ENCODE assay signal across 8 cellular contexts in genomic region chr17:8153550-8153956, GRCh38. TPM values are rescaled to one million over a fixed set of nuclear protein-coding genes. Genes with fewer than 3 reads are reported as not detected.
DNase-seq lines count a peak whose midpoint lies in the region; TF ChIP-seq lines count a peak whose summit lies in the region.

No MANE protein-coding gene starts in this region.

- peak in 4 of 5 donors; percentile 35 to 71 (median 38) for DNase-seq in CD4-positive, alpha-beta memory T cell
- DNase-seq in Kasumi-1 (lab: John Stamatoyannopoulos, UW) = peak; percentile 7 to 10
- no peak for DNase-seq in activated T-helper 1 cell treated with anti-CD3 and anti-CD28 coated beads, Interleukin-12 subunit alpha, Interleukin-12 subunit beta, Interleukin-2, Interleukin-4 antibody, amounts not matched to agents 30 ng/mL and 10 ng/mL and 1 ng/mL, durations not matched to agents 14 hours and 24 hours and 36 hours (ENCODE audit: low spot score)
- DNase-seq in fibroblast of villous mesenchyme (ENCODE audit: low read depth) = peak; percentile 96
- DNase-seq in neural crest cell (ENCODE audit: low read depth, low spot score) = no peak
- DNase-seq in ureter (ENCODE audit: low spot score) = peak; percentile 92
- no peak for DNase-seq in DMS153 (lab: John Stamatoyannopoulos, UW)
- no peak for DNase-seq in activated CD4-positive, CD25-positive, alpha-beta regulatory T cell (lab: John Stamatoyannopoulos, UW)

- no peak overlapping the region for H3K27ac Mint-ChIP-seq in CD4-positive, alpha-beta memory T cell
- H3K27ac Mint-ChIP-seq in activated T-helper 1 cell treated with anti-CD3 and anti-CD28 coated beads, Interleukin-12 subunit alpha, Interleukin-12 subunit beta, Interleukin-2, Interleukin-4 antibody, amounts not matched to agents 30 ng/mL and 10 ng/mL and 1 ng/mL, durations not matched to agents 14 hours and 24 hours and 36 hours = peak overlapping the region; percentile 98
- peak overlapping the region; percentile 89 for H3K27ac Mint-ChIP-seq in neural crest cell (ENCODE audit: unreplicated experiment)

- H3K9me3 ChIP-seq in CD4-positive, alpha-beta memory T cell (ENCODE audit: control insufficient read depth in 1 of 2, low read length in 2 of 2) = no peaks in the 10 kb centered on the region

- H3K4me3 ChIP-seq in CD4-positive, alpha-beta memory T cell (ENCODE audit: low read length in 2 of 2) = no peak overlapping the region
- H3K4me3 ChIP-seq in fibroblast of villous mesenchyme (ENCODE audit: low read depth, low read length) = peak overlapping the region; percentile 67

- peaks cover 30 to 61% (median 38%) of the 10 kb centered on the region in 4 donors for H3K4me1 Mint-ChIP-seq in CD4-positive, alpha-beta memory T cell
- peaks cover 40% of the 10 kb centered on the region for H3K4me1 Mint-ChIP-seq in activated T-helper 1 cell treated with anti-CD3 and anti-CD28 coated beads, Interleukin-12 subunit alpha, Interleukin-12 subunit beta, Interleukin-2, Interleukin-4 antibody, amounts not matched to agents 30 ng/mL and 10 ng/mL and 1 ng/mL, durations not matched to agents 14 hours and 24 hours and 36 hours (ENCODE audit: low read depth)
- H3K4me1 Mint-ChIP-seq in neural crest cell = peaks cover 8% of the 10 kb centered on the region

- intact Hi-C loops in CD4-positive, alpha-beta memory T cell (cut with micrococcal nuclease) = no loop called here
- intact Hi-C loops in activated T-helper 1 cell treated with anti-CD3 and anti-CD28 coated beads, Interleukin-12 subunit alpha, Interleukin-12 subunit beta, Interleukin-2, Interleukin-4 antibody, amounts not matched to agents 30 ng/mL and 10 ng/mL and 1 ng/mL, durations not matched to agents 14 hours and 24 hours and 36 hours (cut with micrococcal nuclease) = loop anchor here (5.0 to 10.0 kb wide), 4 partner anchors 266 to 1139 kb away; partner anchors contain the start of genes CHD3, MPDU1, RNASEK and TP53

- H3K9me3 Mint-ChIP-seq in CD4-positive, alpha-beta memory T cell = peaks cover 0 to 14% (median 0%) of the 10 kb centered on the region in 8 donors
- H3K9me3 Mint-ChIP-seq in activated T-helper 1 cell treated with anti-CD3 and anti-CD28 coated beads, Interleukin-12 subunit alpha, Interleukin-12 subunit beta, Interleukin-2, Interleukin-4 antibody, amounts not matched to agents 30 ng/mL and 10 ng/mL and 1 ng/mL, durations not matched to agents 14 hours and 24 hours and 36 hours = no peaks in the 10 kb centered on the region
- H3K9me3 Mint-ChIP-seq in neural crest cell = no peaks in the 10 kb centered on the region

- no peaks in the 10 kb centered on the region for H3K27me3 ChIP-seq in CD4-positive, alpha-beta memory T cell (ENCODE audit: insufficient read depth, low read length)

- CTCF ChIA-PET in CD4-positive, alpha-beta memory T cell (lab: Charles Lee; ENCODE audit: partially characterized antibody) = interaction anchor here (1.6 to 7.7 kb wide), 3 partner anchors 14 to 34 kb away, joined by 4 to 93 read pairs (median 7); no protein-coding TSS in a partner anchor

- TF ChIP-seq CTCF in fibroblast of villous mesenchyme (IDR thresholded peaks at IDR 0.05; ENCODE audit: insufficient read depth, low read depth, low read length) (no peak), neural crest cell (conservative IDR thresholded peaks at IDR 0.05) (no peak)

- peaks cover 24% of the 10 kb centered on the region for H3K36me3 ChIP-seq in CD4-positive, alpha-beta memory T cell (ENCODE audit: insufficient read depth, low read length)

- POLR2A ChIA-PET in CD4-positive, alpha-beta memory T cell (lab: Charles Lee; ENCODE audit: partially characterized antibody) = interaction anchor here (0.9 to 23.4 kb wide), 8 partner anchors 10 to 95 kb away, joined by 3 to 1074 read pairs (median 76); partner anchors contain the start of genes ALOXE3, BORCS6, CTC1 and PFAS

- H3K4me1 ChIP-seq in CD4-positive, alpha-beta memory T cell (ENCODE audit: insufficient read depth, low read length) = peaks cover 70% of the 10 kb centered on the region

- H3K27ac ChIP-seq in CD4-positive, alpha-beta memory T cell (ENCODE audit: low read depth, low read length) = peak overlapping the region; percentile 100

- H3K36me3 Mint-ChIP-seq in CD4-positive, alpha-beta memory T cell = peaks cover 6 to 45% of the 10 kb centered on the region in 2 donors
- peaks cover 5% of the 10 kb centered on the region for H3K36me3 Mint-ChIP-seq in activated T-helper 1 cell treated with anti-CD3 and anti-CD28 coated beads, Interleukin-12 subunit alpha, Interleukin-12 subunit beta, Interleukin-2, Interleukin-4 antibody, amounts not matched to agents 30 ng/mL and 10 ng/mL and 1 ng/mL, durations not matched to agents 14 hours and 24 hours and 36 hours (ENCODE audit: low read depth)
- H3K36me3 Mint-ChIP-seq in neural crest cell (ENCODE audit: low read depth) = peaks cover 2% of the 10 kb centered on the region

- no peaks in the 10 kb centered on the region for H3K27me3 Mint-ChIP-seq in CD4-positive, alpha-beta memory T cell
- H3K27me3 Mint-ChIP-seq in activated T-helper 1 cell treated with anti-CD3 and anti-CD28 coated beads, Interleukin-12 subunit alpha, Interleukin-12 subunit beta, Interleukin-2, Interleukin-4 antibody, amounts not matched to agents 30 ng/mL and 10 ng/mL and 1 ng/mL, durations not matched to agents 14 hours and 24 hours and 36 hours (ENCODE audit: insufficient read depth) = no peaks in the 10 kb centered on the region
- H3K27me3 Mint-ChIP-seq in neural crest cell (ENCODE audit: low read depth) = no peaks in the 10 kb centered on the region

- H3K4me3 Mint-ChIP-seq in CD4-positive, alpha-beta memory T cell = peak overlapping the region in 6 of 8 donors; percentile 15 to 98 (median 92)
- H3K4me3 Mint-ChIP-seq in activated T-helper 1 cell treated with anti-CD3 and anti-CD28 coated beads, Interleukin-12 subunit alpha, Interleukin-12 subunit beta, Interleukin-2, Interleukin-4 antibody, amounts not matched to agents 30 ng/mL and 10 ng/mL and 1 ng/mL, durations not matched to agents 14 hours and 24 hours and 36 hours = peak overlapping the region; percentile 95
- peak overlapping the region; percentile 96 for H3K4me3 Mint-ChIP-seq in neural crest cell

RNA-seq across cellular contexts. Expression of gene PER1, which starts 1.3 kb away (rescaled TPM):
- total RNA-seq in CD4-positive, alpha-beta memory T cell = 10 to 100 TPM; 78.9 to 79.4 TPM
- polyA plus RNA-seq in CD4-positive, alpha-beta memory T cell = 10 to 100 TPM in 1 of 2 donors, 1 to 10 TPM in 1; 3.7 to 18.6 TPM
- 36.9 and 37.4 TPM in 2 replicates for total RNA-seq in activated T-helper 1 cell treated with anti-CD3 and anti-CD28 coated beads, Interleukin-12 subunit alpha, Interleukin-12 subunit beta, Interleukin-2, Interleukin-4 antibody, amounts not matched to agents 30 ng/mL and 10 ng/mL and 1 ng/mL, durations not matched to agents 14 hours and 24 hours and 36 hours
- 5.5 and 12.5 TPM in 2 replicates for total RNA-seq in fibroblast of villous mesenchyme
- total RNA-seq in neural crest cell = 38.3 and 51.6 TPM in 2 replicates
- total RNA-seq in ureter = 152 TPM

RNA-seq across cellular contexts. Expression of gene VAMP2, which starts 9.2 kb away (rescaled TPM):
- total RNA-seq in CD4-positive, alpha-beta memory T cell = 100 to 1,000 TPM; 190 to 203 TPM
- polyA plus RNA-seq in CD4-positive, alpha-beta memory T cell = 100 to 1,000 TPM in 1 of 2 donors, 10 to 100 TPM in 1; 41.6 to 106 TPM
- 54.7 and 55.9 TPM in 2 replicates for total RNA-seq in activated T-helper 1 cell treated with anti-CD3 and anti-CD28 coated beads, Interleukin-12 subunit alpha, Interleukin-12 subunit beta, Interleukin-2, Interleukin-4 antibody, amounts not matched to agents 30 ng/mL and 10 ng/mL and 1 ng/mL, durations not matched to agents 14 hours and 24 hours and 36 hours
- 5.6 and 6.1 TPM in 2 replicates for total RNA-seq in fibroblast of villous mesenchyme
- 47.2 and 49.7 TPM in 2 replicates for total RNA-seq in neural crest cell
- total RNA-seq in ureter = 87.9 TPM

RNA-seq across cellular contexts. Expression of gene TMEM107, which starts 22.6 kb away (rescaled TPM):
- 10 to 100 TPM; 25.0 to 25.3 TPM for total RNA-seq in CD4-positive, alpha-beta memory T cell
- polyA plus RNA-seq in CD4-positive, alpha-beta memory T cell = 10 to 100 TPM; 42.4 to 43.7 TPM
- 19.3 and 20.8 TPM in 2 replicates for total RNA-seq in activated T-helper 1 cell treated with anti-CD3 and anti-CD28 coated beads, Interleukin-12 subunit alpha, Interleukin-12 subunit beta, Interleukin-2, Interleukin-4 antibody, amounts not matched to agents 30 ng/mL and 10 ng/mL and 1 ng/mL, durations not matched to agents 14 hours and 24 hours and 36 hours
- total RNA-seq in fibroblast of villous mesenchyme = 15.5 and 23.7 TPM in 2 replicates
- 41.4 and 45.7 TPM in 2 replicates for total RNA-seq in neural crest cell
- total RNA-seq in ureter = 17.1 TPM

RNA-seq across cellular contexts. Expression of gene HES7, which starts 29.6 kb away (rescaled TPM):
- total RNA-seq in CD4-positive, alpha-beta memory T cell = not detected
- not detected for polyA plus RNA-seq in CD4-positive, alpha-beta memory T cell
- 0.88 and 1.8 TPM in 2 replicates for total RNA-seq in activated T-helper 1 cell treated with anti-CD3 and anti-CD28 coated beads, Interleukin-12 subunit alpha, Interleukin-12 subunit beta, Interleukin-2, Interleukin-4 antibody, amounts not matched to agents 30 ng/mL and 10 ng/mL and 1 ng/mL, durations not matched to agents 14 hours and 24 hours and 36 hours
- total RNA-seq in fibroblast of villous mesenchyme (not detected in 2 replicates), neural crest cell (0.41 and 0.56 TPM in 2 replicates), ureter (not detected)

RNA-seq across cellular contexts. Expression of gene ALOXE3, which starts 35.2 kb away (rescaled TPM):
- total RNA-seq in CD4-positive, alpha-beta memory T cell = under 1 TPM; 0.32 to 0.33 TPM
- under 1 TPM in 1 of 2 donors, not detected in 1; 0.20 TPM for polyA plus RNA-seq in CD4-positive, alpha-beta memory T cell
- 0.10 TPM in 1 of 2 replicates, not detected in the other for total RNA-seq in activated T-helper 1 cell treated with anti-CD3 and anti-CD28 coated beads, Interleukin-12 subunit alpha, Interleukin-12 subunit beta, Interleukin-2, Interleukin-4 antibody, amounts not matched to agents 30 ng/mL and 10 ng/mL and 1 ng/mL, durations not matched to agents 14 hours and 24 hours and 36 hours
- total RNA-seq in fibroblast of villous mesenchyme (not detected in 2 replicates), neural crest cell (0.09 TPM in 1 of 2 replicates, not detected in the other), ureter (0.44 TPM)

Comparison
In these comparisons a context has a peak if more than half of its experiments do, and no peak if none do; other contexts are left out.
1. DNase-seq: peak in CD4-positive, alpha-beta memory T cell (4 of 5), Kasumi-1 (2 of 2), fibroblast of villous mesenchyme (single experiment) and ureter (single experiment); none in activated T-helper 1 cell treated with anti-CD3 and anti-CD28 coated beads, Interleukin-12 subunit alpha, Interleukin-12 subunit beta, Interleukin-2, Interleukin-4 antibody, amounts not matched to agents 30 ng/mL and 10 ng/mL and 1 ng/mL, durations not matched to agents 14 hours and 24 hours and 36 hours (single experiment), neural crest cell (single experiment), DMS153 (single experiment) and activated CD4-positive, CD25-positive, alpha-beta regulatory T cell (0 of 4).
2. H3K27ac Mint-ChIP-seq: peak in activated T-helper 1 cell treated with anti-CD3 and anti-CD28 coated beads, Interleukin-12 subunit alpha, Interleukin-12 subunit beta, Interleukin-2, Interleukin-4 antibody, amounts not matched to agents 30 ng/mL and 10 ng/mL and 1 ng/mL, durations not matched to agents 14 hours and 24 hours and 36 hours (single experiment) and neural crest cell (single experiment); none in CD4-positive, alpha-beta memory T cell (0 of 7).
3. Peak in every context shown above with its lines, with median percentiles within 50 percentile points of each other: H3K4me3 Mint-ChIP-seq.